Comparison of ENCODE assay signal across 1 cellular context in genomic region chr6:25137497-25137896, GRCh38.
TF ChIP-seq lines count a peak whose summit lies in the region.

No MANE protein-coding gene starts in this region.

TF ChIP-seq in GM23338, 12 proteins besides CTCF, POLR2A, EP300 and RAD21 (continued from another document):
- TF ChIP-seq REST (IDR thresholded peaks at IDR 0.05; ENCODE audit: unreplicated experiment), result no peak
- TF ChIP-seq ZNF331 (CRISPR knock-in tag; IDR thresholded peaks at IDR 0.05; ENCODE audit: low read depth), result no peak
- TF ChIP-seq JUNB (IDR thresholded peaks at IDR 0.05; ENCODE audit: unreplicated experiment), result no peak
- TF ChIP-seq EZH2 (IDR thresholded peaks at IDR 0.05; ENCODE audit: low read depth, unreplicated experiment), result no peak
- no peak for TF ChIP-seq ZNF114 (CRISPR knock-in tag; IDR thresholded peaks at IDR 0.05)
- TF ChIP-seq CREB1 (CRISPR knock-in tag; IDR thresholded peaks at IDR 0.05; ENCODE audit: low read depth), result no peak
